Comparison of ENCODE assay signal across 30 cellular contexts in genomic region chr17:69130627-69131293, GRCh38. TPM values are rescaled to one million over a fixed set of nuclear protein-coding genes. Genes with fewer than 3 reads are reported as not detected.
"Had no signal": no experiment of that assay in that cellular context is flagged by ENCODE, and none has a peak within 500 bp of the region (broad histone marks: within the 10 kb centered on the region; RNA-seq: fewer than 3 reads in every experiment).

No MANE protein-coding gene starts in this region.

- H3K27ac Mint-ChIP-seq: immature natural killer cell; naive thymus-derived CD8-positive, alpha-beta T cell; nephron; stimulated activated memory B cell treated with anti-CD40 and anti-IgM and Interleukin-4, amounts not matched to agents 10 μg/mL and 1 μg/mL and 100 μg/mL, for 72 hours; stimulated activated naive CD8-positive, alpha-beta T cell treated with anti-CD3 and anti-CD28 coated beads, Interleukin-15, amount 100 ng/mL, for 72 hours had no signal

- H3K27ac ChIP-seq: lower lobe of right lung, pancreas, prostate gland, sigmoid colon, testis, thyroid gland, transverse colon, upper lobe of left lung, vagina had no signal

- H3K4me3 Mint-ChIP-seq: immature natural killer cell; naive thymus-derived CD8-positive, alpha-beta T cell; nephron; neural crest cell; stimulated activated memory B cell treated with anti-CD40 and anti-IgM and Interleukin-4, amounts not matched to agents 10 μg/mL and 1 μg/mL and 100 μg/mL, for 72 hours; stimulated activated naive CD8-positive, alpha-beta T cell treated with anti-CD3 and anti-CD28 coated beads, Interleukin-15, amount 100 ng/mL, for 72 hours had no signal

- H3K27me3 Mint-ChIP-seq: naive thymus-derived CD8-positive, alpha-beta T cell; stimulated activated memory B cell treated with anti-CD40 and anti-IgM and Interleukin-4, amounts not matched to agents 10 μg/mL and 1 μg/mL and 100 μg/mL, for 72 hours; stimulated activated naive CD8-positive, alpha-beta T cell treated with anti-CD3 and anti-CD28 coated beads, Interleukin-15, amount 100 ng/mL, for 72 hours had no signal

- H3K4me3 ChIP-seq: lower lobe of right lung, pancreas, prostate gland, sigmoid colon, smooth muscle cell, testis, thyroid gland, transverse colon, upper lobe of left lung, vagina had no signal

- H3K9me3 ChIP-seq: lower lobe of right lung, pancreas, prostate gland, sigmoid colon, testis, thyroid gland, transverse colon, upper lobe of left lung, vagina had no signal

- H3K4me1 ChIP-seq: lower lobe of right lung, pancreas, prostate gland, sigmoid colon, testis, thyroid gland, transverse colon, upper lobe of left lung, vagina had no signal

- H3K36me3 ChIP-seq: pancreas, prostate gland, thyroid gland, upper lobe of left lung had no signal

- DNase-seq: hypothalamus; immature natural killer cell; kidney; left ventricle myocardium superior; lower lobe of right lung; mammary epithelial cell; mesenchymal stem cell; naive thymus-derived CD8-positive, alpha-beta T cell; nucleus accumbens; pancreas; posterior cingulate gyrus; retina; right cardiac atrium; sigmoid colon; stimulated activated CD4-positive, alpha-beta T cell treated with anti-CD3 and anti-CD28 coated beads, Interleukin-1b, Interleukin-23, amount 100 ng/mL, for 48 hours; stimulated activated CD4-positive, alpha-beta T cell treated with anti-CD3 and anti-CD28 coated beads, Interleukin-2, amount 100 ng/mL, for 48 hours; stimulated activated CD4-positive, alpha-beta T cell treated with anti-CD3 and anti-CD28 coated beads, Interleukin-4, amount 100 ng/mL, for 4 hours; stimulated activated CD8-positive, alpha-beta memory T cell treated with anti-CD3 and anti-CD28 coated beads, Interleukin-4, amount 100 ng/mL, for 48 hours; stimulated activated naive CD4-positive, alpha-beta T cell treated with Interleukin-2 at 50 U/mL for 16 hours; stimulated activated naive CD8-positive, alpha-beta T cell treated with anti-CD3 and anti-CD28 coated beads, Interleukin-15, amount 100 ng/mL, for 72 hours; testis; thyroid gland; transverse colon; upper lobe of left lung had no signal

- H3K27me3 ChIP-seq: pancreas, sigmoid colon, testis, thyroid gland, transverse colon, upper lobe of left lung, vagina had no signal

- H3K9me3 Mint-ChIP-seq: naive thymus-derived CD8-positive, alpha-beta T cell; nephron; stimulated activated memory B cell treated with anti-CD40 and anti-IgM and Interleukin-4, amounts not matched to agents 10 μg/mL and 1 μg/mL and 100 μg/mL, for 72 hours; stimulated activated naive CD8-positive, alpha-beta T cell treated with anti-CD3 and anti-CD28 coated beads, Interleukin-15, amount 100 ng/mL, for 72 hours had no signal

- H3K4me1 Mint-ChIP-seq: immature natural killer cell; naive thymus-derived CD8-positive, alpha-beta T cell; nephron; neural crest cell; stimulated activated memory B cell treated with anti-CD40 and anti-IgM and Interleukin-4, amounts not matched to agents 10 μg/mL and 1 μg/mL and 100 μg/mL, for 72 hours; stimulated activated naive CD8-positive, alpha-beta T cell treated with anti-CD3 and anti-CD28 coated beads, Interleukin-15, amount 100 ng/mL, for 72 hours had no signal

- ATAC-seq: left ventricle myocardium superior; lower lobe of right lung; naive thymus-derived CD8-positive, alpha-beta T cell; pancreas; right cardiac atrium; stimulated activated memory B cell treated with anti-CD40 and anti-IgM and Interleukin-4, amounts not matched to agents 10 μg/mL and 1 μg/mL and 100 μg/mL, for 72 hours; stimulated activated naive CD8-positive, alpha-beta T cell treated with anti-CD3 and anti-CD28 coated beads, Interleukin-15, amount 100 ng/mL, for 72 hours had no signal

RNA-seq across cellular contexts. Expression of gene ABCA6, which starts 10.9 kb away (rescaled TPM):
- total RNA-seq: smooth muscle cell had no signal
